ENCODE assay signal across 1 cellular context in the genomic region with DNA sequence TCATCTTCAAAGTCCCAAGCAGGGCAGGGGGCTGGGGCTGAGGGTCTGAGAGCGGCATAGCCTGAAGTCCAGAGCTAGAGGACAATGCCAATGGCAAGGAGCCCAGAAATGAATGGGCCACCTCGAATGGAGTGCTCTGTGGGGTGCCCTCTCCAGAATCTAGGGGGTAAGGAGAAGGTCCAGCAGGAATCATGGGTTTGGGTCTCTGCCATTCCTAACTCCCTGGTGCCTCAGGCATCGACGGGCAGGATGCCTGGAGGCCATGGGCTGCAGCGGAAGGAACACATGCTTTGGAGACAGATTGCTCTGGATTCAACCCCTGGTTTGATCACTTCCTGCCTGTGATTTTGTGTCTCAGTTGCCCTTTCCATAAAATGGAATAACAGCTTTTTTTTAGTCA. TPM values are rescaled to one million over a fixed set of nuclear protein-coding genes. Genes with fewer than 3 reads are reported as not detected.
"Had no signal": no experiment of that assay in that cellular context is flagged by ENCODE, and none has a peak within 500 bp of the region (broad histone marks: within the 10 kb centered on the region; RNA-seq: fewer than 3 reads in every experiment).

No MANE protein-coding gene starts in this region.

RNA-seq across cellular contexts. Expression of a gene that starts 44.4 kb away (rescaled TPM):
- polyA plus RNA-seq: neural cell had no signal
